In genomic region chr14:21526672-21527319, GRCh38 we compare ENCODE assay signal across 9 cellular contexts. TPM values are rescaled to one million over a fixed set of nuclear protein-coding genes. Genes with fewer than 3 reads are reported as not detected.
A peak's percentile ranks its signal among the peaks of the same experiment; 100 is the strongest.
DNase-seq lines count a peak whose midpoint lies in the region; TF ChIP-seq lines count a peak whose summit lies in the region.
"Had no signal": no experiment of that assay in that cellular context is flagged by ENCODE, and none has a peak within 500 bp of the region (broad histone marks: within the 10 kb centered on the region; RNA-seq: fewer than 3 reads in every experiment).

No MANE protein-coding gene starts in this region.

- H3K4me1 ChIP-seq in ascending aorta (peaks cover 4 to 6% of the 10 kb centered on the region in 2 donors), thyroid gland (peaks cover 11 to 20% of the 10 kb centered on the region in 2 donors)

- H3K27ac ChIP-seq in ascending aorta (peak overlapping the region; percentile 26 to 67), layer of hippocampus (ENCODE audit: low read depth, low read length) (peak overlapping the region; percentile 46), thyroid gland (peak overlapping the region; percentile 64 to 74 (median 73))

- H3K9me3 Mint-ChIP-seq in Calu3 (ENCODE audit: low read depth, unreplicated experiment), result no peaks in the 10 kb centered on the region

- TF ChIP-seq POLR2A in thyroid gland (IDR thresholded peaks at IDR 0.05), result no peak

- TF ChIP-seq CTCF in Calu3 (IDR thresholded peaks at IDR 0.05; ENCODE audit: unreplicated experiment), result no peak
- TF ChIP-seq CTCF in ascending aorta (IDR thresholded peaks at IDR 0.05), result no peak
- TF ChIP-seq CTCF in thyroid gland (IDR thresholded peaks at IDR 0.05), result no peak
- TF ChIP-seq CTCF in GM13976 (IDR thresholded peaks at IDR 0.05; ENCODE audit: borderline replicate concordance, control extremely low read depth, extremely low read depth, insufficient read depth, missing control alignments), result no peak

- peak overlapping the region; percentile 72 for H3K4me3 Mint-ChIP-seq in Calu3 (ENCODE audit: low read depth, unreplicated experiment)

- H3K27ac Mint-ChIP-seq in Calu3 (ENCODE audit: unreplicated experiment), result no peak overlapping the region

- peaks cover 21% of the 10 kb centered on the region for H3K27me3 Mint-ChIP-seq in Calu3 (ENCODE audit: unreplicated experiment)

- intact Hi-C loops in Calu3 (cut with micrococcal nuclease; ENCODE audit: unreplicated experiment) (no loop called here), ascending aorta (cut with DNase I) (loop anchor here (1.0 kb wide), 2 partner anchors 15 to 49 kb away; partner anchors contain the start of genes METTL3 and TOX4), thyroid gland (cut with DNase I) (no loop called here)

- H3K36me3 ChIP-seq in ascending aorta (peaks cover 0 to 3% of the 10 kb centered on the region in 2 donors), thyroid gland (no peaks in the 10 kb centered on the region)

- H3K36me3 Mint-ChIP-seq in Calu3 (ENCODE audit: insufficient read depth, unreplicated experiment), result peaks cover 11% of the 10 kb centered on the region

- no peaks in the 10 kb centered on the region for H3K4me1 Mint-ChIP-seq in Calu3 (ENCODE audit: low read depth, unreplicated experiment)

- BruUV-seq in Calu3 (replicated peaks; lab: Mats Ljungman, UMichigan), result no TSS peak

- DNase-seq in Calu3 (no peak), KBM-7 (peak; percentile 39), ascending aorta (ENCODE audit: low spot score in 2 of 2) (no peak), thyroid gland (peak; percentile 35 to 40), HUDEP-2 (lab: John Stamatoyannopoulos, UW; ENCODE audit: unreplicated experiment in 76 of 76) (no peak), GM13976 (ENCODE audit: low spot score) (no peak)
- no peak for DNase-seq in stimulated activated CD8-positive, alpha-beta memory T cell treated with anti-CD3 and anti-CD28 coated beads, Interleukin-4, amount 100 ng/mL, for 48 hours

- H3K9me3 ChIP-seq in ascending aorta (no peaks in the 10 kb centered on the region), thyroid gland (no peaks in the 10 kb centered on the region)

- CTCF ChIA-PET in Calu3 (lab: Charles Lee), result interaction anchor here (0.8 kb wide), 1 partner anchor 10 kb away, joined by 3 read pairs; no protein-coding TSS in a partner anchor

- in situ Hi-C loops in KBM-7 (cut with MboI; ENCODE audit: low pct_unique_long_range_greater_than_20kb, low sequenced_read_pairs) (no loop called here), GM13976 (cut with MboI; ENCODE audit: low sequenced_read_pairs, unreplicated experiment) (no loop called here)

- peak overlapping the region; percentile 59 to 88 for H3K4me3 ChIP-seq in ascending aorta
- peak overlapping the region in 2 of 3 donors; percentile 78 to 91 for H3K4me3 ChIP-seq in thyroid gland (replicated peaks in 1 of 3)

- WGBS in thyroid gland, 2 donors, result 8 to 12% methylated on average over 13 of the region's 13 CpGs

- H3K27me3 ChIP-seq in ascending aorta (no peaks in the 10 kb centered on the region), layer of hippocampus (ENCODE audit: control insufficient read depth, insufficient read depth, low read length) (no peaks in the 10 kb centered on the region), thyroid gland (no peaks in the 10 kb centered on the region)

RNA-seq across cellular contexts. Expression of gene SALL2, which starts 0.7 kb away (rescaled TPM):
- total RNA-seq in Calu3 (2022) (3.5 and 3.9 TPM in 2 replicates), ascending aorta (18.0 TPM), thyroid gland (10 to 100 TPM; 21.9 to 24.6 (median 22.5) TPM)

RNA-seq across cellular contexts. Expression of gene METTL3, which starts 15.7 kb away (rescaled TPM):
- 40.5 and 42.2 TPM in 2 replicates for total RNA-seq in Calu3 (2022)
- 45.0 TPM for total RNA-seq in ascending aorta
- total RNA-seq in thyroid gland, result 10 to 100 TPM; 70.7 to 83.1 (median 75.4) TPM

RNA-seq across cellular contexts. Expression of gene TOX4, which starts 49.8 kb away (rescaled TPM):
- total RNA-seq in Calu3 (2022), result 77.4 and 78.0 TPM in 2 replicates
- total RNA-seq in ascending aorta, result 76.7 TPM
- total RNA-seq in thyroid gland, result 10 to 100 TPM; 41.5 to 68.2 (median 52.7) TPM

RNA-seq across cellular contexts. Expression of gene RAB2B, which starts 50.0 kb away (rescaled TPM):
- total RNA-seq in Calu3 (2022), result 25.2 and 25.4 TPM in 2 replicates
- 19.2 TPM for total RNA-seq in ascending aorta
- 10 to 100 TPM; 26.8 to 66.8 (median 38.9) TPM for total RNA-seq in thyroid gland

RNA-seq across cellular contexts. Expression of gene OR10G3, which starts 53.1 kb away (rescaled TPM):
- total RNA-seq in Calu3 (2022) (not detected in 2 replicates), ascending aorta (not detected), thyroid gland (not detected)
- total RNA-seq: HT1080 had no signal

Comparison
In these comparisons a context has a peak if more than half of its experiments do, and no peak if none do; other contexts are left out.
1. DNase-seq: peak in KBM-7 (single experiment) and thyroid gland (2 of 2); none in Calu3 (single experiment), ascending aorta (0 of 2), HUDEP-2 (0 of 76), GM13976 (single experiment) and stimulated activated CD8-positive, alpha-beta memory T cell treated with anti-CD3 and anti-CD28 coated beads, Interleukin-4, amount 100 ng/mL, for 48 hours (single experiment).
2. Peak in every context shown above with its lines, with median percentiles within 50 percentile points of each other: H3K27ac ChIP-seq.